Comparison of ENCODE assay signal across 8 cellular contexts in the genomic region with DNA sequence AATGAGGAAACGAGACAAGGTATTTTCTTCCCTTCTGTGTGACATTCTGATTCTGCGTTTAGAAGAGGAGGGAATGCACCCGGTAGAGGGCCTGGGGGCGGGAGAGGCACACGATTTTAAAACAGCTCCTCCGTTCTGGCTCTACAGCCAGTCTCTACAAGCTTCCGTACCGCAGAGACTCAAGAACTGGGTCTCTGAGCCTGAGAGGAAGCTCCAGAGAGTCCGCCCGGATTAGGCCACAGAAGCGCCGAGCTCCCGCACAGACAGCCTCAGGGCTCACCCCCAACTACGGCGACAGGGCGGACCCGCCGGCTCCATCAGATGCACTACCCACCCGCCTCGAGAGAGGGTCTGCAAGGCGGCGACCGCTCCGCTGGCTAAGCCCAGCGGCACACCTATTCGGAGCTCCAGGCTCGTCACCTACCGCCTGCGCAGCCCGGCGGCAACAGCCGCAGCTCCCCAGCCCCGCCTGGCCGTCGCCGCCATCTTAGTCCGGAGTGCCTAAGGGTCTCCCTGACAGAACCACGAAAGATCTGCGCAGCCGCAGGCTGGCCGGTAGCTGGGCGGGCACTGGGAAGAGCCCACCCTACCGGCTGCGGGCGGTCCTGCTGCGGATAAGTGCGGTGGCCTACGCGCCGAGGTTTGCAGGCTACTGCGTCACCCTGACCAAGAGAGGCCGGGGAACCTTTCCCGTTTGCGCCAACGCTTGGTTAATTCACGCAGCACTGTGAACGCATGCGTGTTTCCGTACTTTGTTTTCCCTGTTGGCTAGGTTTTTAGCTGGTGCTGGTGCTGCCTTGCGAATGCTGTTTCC. TPM values are rescaled to one million over a fixed set of nuclear protein-coding genes. Genes with fewer than 3 reads are reported as not detected.
DNase-seq lines count a peak whose midpoint lies in the region; ATAC-seq and TF ChIP-seq lines count a peak whose summit lies in the region.

A gene (minus strand): TSS at position 499 of the 814 bp plus-strand sequence. CDS start 13 bp downstream, at position 486.

- H3K9ac ChIP-seq in liver (ENCODE audit: low read depth in 1 of 2, low read length in 2 of 2): peak within 1 kb of the TSS; percentile 21 to 95

- H3K9me3 Mint-ChIP-seq in CD4-positive, CD25-positive, alpha-beta regulatory T cell: peaks cover 0 to 3% (median 0%) of the 10 kb centered on the region in 7 donors

- peak within 1 kb of the TSS; percentile 92 for H3K4me3 ChIP-seq in CD4-positive, CD25-positive, alpha-beta regulatory T cell (ENCODE audit: low read depth, low read length)
- H3K4me3 ChIP-seq in liver (ENCODE audit: low read depth in 1 of 3, low read length in 3 of 3): peak within 1 kb of the TSS; percentile 75 to 89 (median 88)

- H3K4me1 Mint-ChIP-seq in CD4-positive, CD25-positive, alpha-beta regulatory T cell: peaks cover 11 to 53% (median 38%) of the 10 kb centered on the region in 4 donors

- H3K4me3 Mint-ChIP-seq in CD4-positive, CD25-positive, alpha-beta regulatory T cell: peak within 1 kb of the TSS; percentile 93 to 99 (median 98)

- peak within 1 kb of the TSS; percentile 97 to 100 (median 99) for H3K27ac Mint-ChIP-seq in CD4-positive, CD25-positive, alpha-beta regulatory T cell

- H3K36me3 Mint-ChIP-seq in CD4-positive, CD25-positive, alpha-beta regulatory T cell: peaks cover 3% of the 10 kb centered on the region

- peaks cover 25% of the 10 kb centered on the region for H3K4me1 ChIP-seq in CD4-positive, CD25-positive, alpha-beta regulatory T cell (ENCODE audit: control insufficient read depth, insufficient read depth, low read length, poor library complexity, severe bottlenecking)
- peaks cover 0 to 10% (median 5%) of the 10 kb centered on the region in 4 donors for H3K4me1 ChIP-seq in liver (ENCODE audit: control insufficient read depth in 4 of 4, insufficient read depth in 4 of 4, low read length in 3 of 4)

- DNase-seq in CD4-positive, CD25-positive, alpha-beta regulatory T cell: peak; percentile 79 to 93 (median 84)
- DNase-seq in NCI-H774 (lab: John Stamatoyannopoulos, UW) (peak; percentile 88), dermis blood vessel endothelial cell (peak; percentile 98)
- peak; percentile 67 to 73 for DNase-seq in activated CD4-positive, alpha-beta T cell treated with anti-CD3 and anti-CD28 coated beads, Interleukin-2, amount 50 U/mL, for 4 hours
- peak; percentile 90 for DNase-seq in stimulated activated CD4-positive, alpha-beta T cell treated with anti-CD3 and anti-CD28 coated beads, Interleukin-4, amount 100 ng/mL, for 24 hours

- peak; percentile 82 to 83 for ATAC-seq in CD4-positive, CD25-positive, alpha-beta regulatory T cell (ENCODE audit: low read depth in 2 of 2)
- ATAC-seq in GM19395 (IDR thresholded peaks at IDR 0.05; ENCODE audit: unreplicated experiment) (peak; percentile 95), HG03565 (IDR thresholded peaks at IDR 0.05; ENCODE audit: unreplicated experiment) (peak; percentile 96)

- peaks cover 8% of the 10 kb centered on the region for H3K27me3 Mint-ChIP-seq in CD4-positive, CD25-positive, alpha-beta regulatory T cell

- no peaks in the 10 kb centered on the region for H3K27me3 ChIP-seq in CD4-positive, CD25-positive, alpha-beta regulatory T cell (ENCODE audit: control insufficient read depth, insufficient read depth, low read length)
- no peaks in the 10 kb centered on the region for H3K27me3 ChIP-seq in liver (ENCODE audit: control insufficient read depth in 4 of 4, insufficient read depth in 4 of 4, low read length in 3 of 4)

- no peaks in the 10 kb centered on the region for H3K9me3 ChIP-seq in CD4-positive, CD25-positive, alpha-beta regulatory T cell (ENCODE audit: control insufficient read depth in 2 of 2, low read length in 2 of 2)
- no peaks in the 10 kb centered on the region for H3K9me3 ChIP-seq in liver (ENCODE audit: control insufficient read depth in 4 of 4, low read length in 3 of 4)

- under 1% methylated on average over 60 of the region's 60 CpGs for WGBS in liver

- peak; percentile 76 for TF ChIP-seq CTCF in liver (IDR thresholded peaks at IDR 0.05; ENCODE audit: low read depth, low read length, missing input control)

- no peaks in the 10 kb centered on the region for H3K36me3 ChIP-seq in CD4-positive, CD25-positive, alpha-beta regulatory T cell (ENCODE audit: control insufficient read depth, insufficient read depth, low read length)
- H3K36me3 ChIP-seq in liver (ENCODE audit: control insufficient read depth in 4 of 4, insufficient read depth in 3 of 4, low read depth in 1 of 4, low read length in 3 of 4): no peaks in the 10 kb centered on the region

- peak within 1 kb of the TSS; percentile 91 for H3K27ac ChIP-seq in CD4-positive, CD25-positive, alpha-beta regulatory T cell (ENCODE audit: insufficient read depth, low read length, poor library complexity, severe bottlenecking)
- peak within 1 kb of the TSS; percentile 79 to 98 for H3K27ac ChIP-seq in liver (ENCODE audit: low read depth in 1 of 2, low read length in 2 of 2)

- peak; percentile 49 to 63 for TF ChIP-seq RAD21 in liver (IDR thresholded peaks at IDR 0.05)

TF ChIP-seq in liver, 16 proteins besides CTCF, POLR2A, EP300 and RAD21:
- TF ChIP-seq, protein P1, sequence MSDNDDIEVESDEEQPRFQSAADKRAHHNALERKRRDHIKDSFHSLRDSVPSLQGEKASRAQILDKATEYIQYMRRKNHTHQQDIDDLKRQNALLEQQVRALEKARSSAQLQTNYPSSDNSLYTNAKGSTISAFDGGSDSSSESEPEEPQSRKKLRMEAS (IDR thresholded peaks at IDR 0.05): peak; percentile 15
- TF ChIP-seq FOXA1 (IDR thresholded peaks at IDR 0.05) (no peak), GABPA (IDR thresholded peaks at IDR 0.05 in 1 of 2, conservative IDR thresholded peaks at IDR 0.05 in 1 of 2) (peak in 1 of 2 donors; percentile 13), YY1 (IDR thresholded peaks at IDR 0.05) (peak; percentile 99), FOXA2 (IDR thresholded peaks at IDR 0.05) (no peak), NR2F2 (IDR thresholded peaks at IDR 0.05) (no peak), JUND (IDR thresholded peaks at IDR 0.05) (no peak), EGR1 (IDR thresholded peaks at IDR 0.05; ENCODE audit: low read depth in 2 of 2) (peak in 1 of 2 donors; percentile 30), HNF4A (conservative IDR thresholded peaks at IDR 0.05) (no peak), RXRA (IDR thresholded peaks at IDR 0.05) (peak; percentile 15 to 40), SP1 (IDR thresholded peaks at IDR 0.05) (peak; percentile 40), HNF4G (IDR thresholded peaks at IDR 0.05) (no peak), TAF1 (conservative IDR thresholded peaks at IDR 0.05) (peak; percentile 85)
- TF ChIP-seq, protein P2, sequence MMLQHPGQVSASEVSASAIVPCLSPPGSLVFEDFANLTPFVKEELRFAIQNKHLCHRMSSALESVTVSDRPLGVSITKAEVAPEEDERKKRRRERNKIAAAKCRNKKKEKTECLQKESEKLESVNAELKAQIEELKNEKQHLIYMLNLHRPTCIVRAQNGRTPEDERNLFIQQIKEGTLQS (IDR thresholded peaks at IDR 0.05): no peak
- TF ChIP-seq, protein P3, sequence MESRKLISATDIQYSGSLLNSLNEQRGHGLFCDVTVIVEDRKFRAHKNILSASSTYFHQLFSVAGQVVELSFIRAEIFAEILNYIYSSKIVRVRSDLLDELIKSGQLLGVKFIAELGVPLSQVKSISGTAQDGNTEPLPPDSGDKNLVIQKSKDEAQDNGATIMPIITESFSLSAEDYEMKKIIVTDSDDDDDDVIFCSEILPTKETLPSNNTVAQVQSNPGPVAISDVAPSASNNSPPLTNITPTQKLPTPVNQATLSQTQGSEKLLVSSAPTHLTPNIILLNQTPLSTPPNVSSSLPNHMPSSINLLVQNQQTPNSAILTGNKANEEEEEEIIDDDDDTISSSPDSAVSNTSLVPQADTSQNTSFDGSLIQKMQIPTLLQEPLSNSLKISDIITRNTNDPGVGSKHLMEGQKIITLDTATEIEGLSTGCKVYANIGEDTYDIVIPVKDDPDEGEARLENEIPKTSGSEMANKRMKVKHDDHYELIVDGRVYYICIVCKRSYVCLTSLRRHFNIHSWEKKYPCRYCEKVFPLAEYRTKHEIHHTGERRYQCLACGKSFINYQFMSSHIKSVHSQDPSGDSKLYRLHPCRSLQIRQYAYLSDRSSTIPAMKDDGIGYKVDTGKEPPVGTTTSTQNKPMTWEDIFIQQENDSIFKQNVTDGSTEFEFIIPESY (IDR thresholded peaks at IDR 0.05): no peak
- TF ChIP-seq, protein P4, sequence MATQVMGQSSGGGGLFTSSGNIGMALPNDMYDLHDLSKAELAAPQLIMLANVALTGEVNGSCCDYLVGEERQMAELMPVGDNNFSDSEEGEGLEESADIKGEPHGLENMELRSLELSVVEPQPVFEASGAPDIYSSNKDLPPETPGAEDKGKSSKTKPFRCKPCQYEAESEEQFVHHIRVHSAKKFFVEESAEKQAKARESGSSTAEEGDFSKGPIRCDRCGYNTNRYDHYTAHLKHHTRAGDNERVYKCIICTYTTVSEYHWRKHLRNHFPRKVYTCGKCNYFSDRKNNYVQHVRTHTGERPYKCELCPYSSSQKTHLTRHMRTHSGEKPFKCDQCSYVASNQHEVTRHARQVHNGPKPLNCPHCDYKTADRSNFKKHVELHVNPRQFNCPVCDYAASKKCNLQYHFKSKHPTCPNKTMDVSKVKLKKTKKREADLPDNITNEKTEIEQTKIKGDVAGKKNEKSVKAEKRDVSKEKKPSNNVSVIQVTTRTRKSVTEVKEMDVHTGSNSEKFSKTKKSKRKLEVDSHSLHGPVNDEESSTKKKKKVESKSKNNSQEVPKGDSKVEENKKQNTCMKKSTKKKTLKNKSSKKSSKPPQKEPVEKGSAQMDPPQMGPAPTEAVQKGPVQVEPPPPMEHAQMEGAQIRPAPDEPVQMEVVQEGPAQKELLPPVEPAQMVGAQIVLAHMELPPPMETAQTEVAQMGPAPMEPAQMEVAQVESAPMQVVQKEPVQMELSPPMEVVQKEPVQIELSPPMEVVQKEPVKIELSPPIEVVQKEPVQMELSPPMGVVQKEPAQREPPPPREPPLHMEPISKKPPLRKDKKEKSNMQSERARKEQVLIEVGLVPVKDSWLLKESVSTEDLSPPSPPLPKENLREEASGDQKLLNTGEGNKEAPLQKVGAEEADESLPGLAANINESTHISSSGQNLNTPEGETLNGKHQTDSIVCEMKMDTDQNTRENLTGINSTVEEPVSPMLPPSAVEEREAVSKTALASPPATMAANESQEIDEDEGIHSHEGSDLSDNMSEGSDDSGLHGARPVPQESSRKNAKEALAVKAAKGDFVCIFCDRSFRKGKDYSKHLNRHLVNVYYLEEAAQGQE (IDR thresholded peaks at IDR 0.05): peak; percentile 78
TF ChIP-seq in liver: peak in this region for 8.

RNA-seq across cellular contexts. Expression of the gene that starts here (rescaled TPM):
- 21.3 TPM for total RNA-seq in CD4-positive, CD25-positive, alpha-beta regulatory T cell
- 10 to 100 TPM; 71.7 to 99.3 (median 79.1) TPM for polyA plus RNA-seq in CD4-positive, CD25-positive, alpha-beta regulatory T cell
- total RNA-seq in dermis blood vessel endothelial cell (42.6 and 44.9 TPM in 2 replicates), liver (10 to 100 TPM in 1 of 2 donors, 1 to 10 TPM in 1; 7.4 to 17.3 TPM)
- 10 to 100 TPM; 14.8 to 37.4 TPM for polyA plus RNA-seq in liver

Comparison
In these comparisons a context has a peak if more than half of its experiments do, and no peak if none do; other contexts are left out.
1. Peak in every context shown above with its lines: DNase-seq, ATAC-seq, H3K4me3 ChIP-seq and H3K27ac ChIP-seq.